Comparison of ENCODE assay signal across 9 cellular contexts in genomic region chr1:175874081-175874480, GRCh38.
"Had no signal": no experiment of that assay in that cellular context is flagged by ENCODE, and none has a peak within 500 bp of the region (broad histone marks: within the 10 kb centered on the region; RNA-seq: fewer than 3 reads in every experiment).

No MANE protein-coding gene starts in this region.

- H3K9me3 ChIP-seq: HAP-1 had no signal

- H3K9ac ChIP-seq: GM23248 had no signal

- ATAC-seq: HCT116, HepG2 had no signal

- H2AFZ ChIP-seq: GM23248 had no signal

- H3K27ac ChIP-seq: GM23248, HL-60 had no signal

- H3K4me1 ChIP-seq: HAP-1 had no signal

- H3K4me3 ChIP-seq: GM23248, HAP-1 had no signal

- DNase-seq: GM23248, GOT3, H7, HFFc6, KBM-7 had no signal

- H3K36me3 ChIP-seq: HAP-1 had no signal
